Comparison of ENCODE assay signal across 8 cellular contexts in the genomic region with DNA sequence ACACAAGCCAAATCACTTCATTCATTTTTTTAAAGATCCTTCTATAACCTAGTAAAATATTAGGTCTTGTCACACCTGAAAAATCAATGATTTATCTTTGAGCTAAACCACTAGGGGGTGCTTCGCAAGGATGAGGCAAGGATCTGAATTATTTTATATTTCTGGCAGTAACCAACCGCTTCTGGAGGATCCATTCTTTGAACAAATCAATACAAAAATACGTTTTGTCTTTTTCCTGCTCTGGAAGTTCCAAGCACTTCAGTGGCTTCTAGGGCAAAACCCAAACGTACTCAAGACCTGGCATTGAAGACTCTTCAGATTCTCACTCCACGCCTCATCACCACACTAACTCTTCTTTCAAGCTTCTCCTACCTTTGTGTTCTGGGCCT. TPM values are rescaled to one million over a fixed set of nuclear protein-coding genes. Genes with fewer than 3 reads are reported as not detected.
DNase-seq lines count a peak whose midpoint lies in the region; ATAC-seq and TF ChIP-seq lines count a peak whose summit lies in the region.

No MANE protein-coding gene starts in this region.

- H3K4me3 ChIP-seq in breast epithelium (peak overlapping the region; percentile 73 to 88 (median 76)), thoracic aorta (peak overlapping the region; percentile 84)

- H3K27ac ChIP-seq in breast epithelium (peak overlapping the region; percentile 87 to 93), thoracic aorta (peak overlapping the region; percentile 79 to 88)

- H3K36me3 ChIP-seq in breast epithelium (no peaks in the 10 kb centered on the region), thoracic aorta (no peaks in the 10 kb centered on the region)

- peak; percentile 24 to 46 (median 26) for TF ChIP-seq CTCF in breast epithelium (IDR thresholded peaks at IDR 0.05)
- TF ChIP-seq CTCF in thoracic aorta (IDR thresholded peaks at IDR 0.05), result peak; percentile 34

- H3K9me3 ChIP-seq in breast epithelium (no peaks in the 10 kb centered on the region), thoracic aorta (no peaks in the 10 kb centered on the region)

- TF ChIP-seq POLR2A in breast epithelium (IDR thresholded peaks at IDR 0.05), result no peak

- peak in 4 of 6 experiments; percentile 14 to 69 (median 39) for DNase-seq in stimulated activated naive CD4-positive, alpha-beta T cell (lab: John Stamatoyannopoulos, UW)
- DNase-seq in stimulated activated naive CD4-positive, alpha-beta T cell treated with Interleukin-2 at 50 U/mL for 16 hours (lab: John Stamatoyannopoulos, UW), result no peak
- peak; percentile 66 for DNase-seq in NOMO-1 treated with DMSO at 0.1 percent for 48 hours (lab: John Stamatoyannopoulos, UW; ENCODE audit: unreplicated experiment)
- no peak for DNase-seq in breast epithelium (ENCODE audit: low spot score in 2 of 2)
- peak; percentile 66 for DNase-seq in kidney glomerular epithelial cell (lab: John Stamatoyannopoulos, UW)
- DNase-seq in thoracic aorta (ENCODE audit: low spot score), result no peak

- intact Hi-C loops in breast epithelium (cut with DNase I; ENCODE audit: low total_unique reads), result loop anchor here (5.0 kb wide), 1 partner anchor 591 kb away; no protein-coding TSS in a partner anchor

- H3K4me1 ChIP-seq in breast epithelium (peaks cover 0 to 13% of the 10 kb centered on the region in 2 donors), thoracic aorta (ENCODE audit: control insufficient read depth in 1 of 2, low read depth in 2 of 2) (peaks cover 13 to 14% of the 10 kb centered on the region in 2 donors)

- ATAC-seq in HG02973 (IDR thresholded peaks at IDR 0.05; ENCODE audit: unreplicated experiment) (peak; percentile 3), thoracic aorta (ENCODE audit: insufficient number of reproducible peaks, low FRiP score, low read depth) (no peak), HG03280 (IDR thresholded peaks at IDR 0.05; ENCODE audit: unreplicated experiment) (no peak)

- H3K27me3 ChIP-seq in breast epithelium, result no peaks in the 10 kb centered on the region
- H3K27me3 ChIP-seq in thoracic aorta (replicated peaks; ENCODE audit: insufficient read depth), result no peaks in the 10 kb centered on the region

RNA-seq across cellular contexts. Expression of a gene that starts 0.5 kb away (rescaled TPM):
- total RNA-seq in breast epithelium, result 10 to 100 TPM; 34.9 to 62.3 (median 57.0) TPM
- total RNA-seq in thoracic aorta, result 10 to 100 TPM; 19.4 to 59.3 TPM

RNA-seq across cellular contexts. Expression of a gene that starts 14.2 kb away (rescaled TPM):
- total RNA-seq in breast epithelium (10 to 100 TPM; 10.1 to 16.7 (median 15.5) TPM), thoracic aorta (10 to 100 TPM; 10.3 to 17.8 TPM)

RNA-seq across cellular contexts. Expression of a gene that starts 38.3 kb away (rescaled TPM):
- total RNA-seq in breast epithelium (10 to 100 TPM in 1 of 3 donors, 1 to 10 TPM in 2; 9.4 to 12.8 (median 9.6) TPM), thoracic aorta (10 to 100 TPM; 11.0 to 11.5 TPM)

Comparison
In these comparisons a context has a peak if more than half of its experiments do, and no peak if none do; other contexts are left out.
1. DNase-seq: peak in stimulated activated naive CD4-positive, alpha-beta T cell (4 of 6), NOMO-1 treated with DMSO at 0.1 percent for 48 hours (single experiment) and kidney glomerular epithelial cell (single experiment); none in stimulated activated naive CD4-positive, alpha-beta T cell treated with Interleukin-2 at 50 U/mL for 16 hours (single experiment), breast epithelium (0 of 2) and thoracic aorta (single experiment).